ENCODE assay signal across 16 cellular contexts in genomic region chr22:27509132-27509920, GRCh38.
DNase-seq lines count a peak whose midpoint lies in the region; ATAC-seq and TF ChIP-seq lines count a peak whose summit lies in the region.
"Had no signal": no experiment of that assay in that cellular context is flagged by ENCODE, and none has a peak within 500 bp of the region (broad histone marks: within the 10 kb centered on the region; RNA-seq: fewer than 3 reads in every experiment).

No MANE protein-coding gene starts in this region.

- peak; percentile 57 for DNase-seq in NCI-H226
- peak; percentile 10 for DNase-seq in fibroblast of villous mesenchyme (ENCODE audit: low read depth)
- DNase-seq in body of pancreas: no peak
- no peak for DNase-seq in DMS153 treated with DMSO at 0.1 percent for 48 hours (lab: John Stamatoyannopoulos, UW; ENCODE audit: unreplicated experiment)
- no peak for DNase-seq in neuronal stem cell (ENCODE audit: low spot score)
- DNase-seq: AML-193; Calu3; CD8-positive, alpha-beta T cell; GDM1; H9; IMR-90 had no signal

- H3K4me2 ChIP-seq in BLaER1 (peak overlapping the region; percentile 65), neuronal stem cell (ENCODE audit: insufficient read depth, low read length, poor library complexity, severe bottlenecking) (no peak overlapping the region)
- H3K4me2 ChIP-seq: A549 had no signal

- no peaks in the 10 kb centered on the region for H3K9me3 ChIP-seq in BLaER1
- H3K9me3 ChIP-seq in skeletal muscle tissue (ENCODE audit: control insufficient read depth in 3 of 3, low read length in 3 of 3): no peaks in the 10 kb centered on the region
- no peaks in the 10 kb centered on the region for H3K9me3 ChIP-seq in body of pancreas
- peaks cover 0 to 5% of the 10 kb centered on the region in 2 donors for H3K9me3 ChIP-seq in neuronal stem cell (replicated peaks in 1 of 2; ENCODE audit: control insufficient read depth in 2 of 2, insufficient read depth in 1 of 2, low read depth in 1 of 2, low read length in 2 of 2)
- H3K9me3 ChIP-seq: A549 had no signal

- no peaks in the 10 kb centered on the region for H3K27me3 ChIP-seq in BLaER1
- no peaks in the 10 kb centered on the region for H3K27me3 ChIP-seq in skeletal muscle tissue (ENCODE audit: control insufficient read depth in 3 of 3, insufficient read depth in 3 of 3, low read length in 3 of 3)
- no peaks in the 10 kb centered on the region for H3K27me3 ChIP-seq in body of pancreas
- H3K27me3 ChIP-seq in neuronal stem cell (ENCODE audit: control insufficient read depth in 3 of 3, insufficient read depth in 3 of 3, low read depth in 1 of 3, low read length in 3 of 3): no peaks in the 10 kb centered on the region

- no peak overlapping the region for H2BK5ac ChIP-seq in neuronal stem cell (ENCODE audit: low read length)

- no peak overlapping the region for H3K4ac ChIP-seq in neuronal stem cell (ENCODE audit: low read length)

- intact Hi-C loops in body of pancreas (cut with DNase I): no loop called here

- no peak overlapping the region for H4K91ac ChIP-seq in neuronal stem cell (ENCODE audit: low read depth, low read length, poor library complexity)

- no peak overlapping the region for H3K14ac ChIP-seq in neuronal stem cell (ENCODE audit: low read length)

- 86 to 89% methylated on average over 3 of the region's 3 CpGs for WGBS in body of pancreas, 2 donors
- WGBS in neuronal stem cell (ENCODE audit: extremely low coverage in 2 of 2, insufficient read length in 2 of 2, insufficient replicate concordance in 1 of 2), 2 donors: no CpG with 5 or more reads among the region's 3 CpGs

- no peak overlapping the region for H2BK12ac ChIP-seq in neuronal stem cell (ENCODE audit: low read length)

- H3K9ac ChIP-seq in BLaER1 (no peak overlapping the region), skeletal muscle tissue (ENCODE audit: low read depth in 1 of 3, low read length in 3 of 3) (peak overlapping the region in 1 of 3 donors; percentile 40), neuronal stem cell (ENCODE audit: low read depth, low read length, poor library complexity) (no peak overlapping the region)

- H2BK15ac ChIP-seq in neuronal stem cell (ENCODE audit: low read length): no peak overlapping the region

- no peak overlapping the region for H3K27ac ChIP-seq in BLaER1
- peak overlapping the region; percentile 73 for H3K27ac ChIP-seq in skeletal muscle tissue (ENCODE audit: low read depth, low read length)
- no peak overlapping the region for H3K27ac ChIP-seq in body of pancreas
- H3K27ac ChIP-seq in neuronal stem cell (replicated peaks; ENCODE audit: low read length): no peak overlapping the region
- H3K27ac ChIP-seq: 22Rv1, A549 had no signal

- H3K79me1 ChIP-seq in neuronal stem cell (ENCODE audit: low read depth, low read length): no peaks in the 10 kb centered on the region

- no peak for TF ChIP-seq POLR2A in body of pancreas (IDR thresholded peaks at IDR 0.05)

- H3K4me3 ChIP-seq in BLaER1: no peak overlapping the region
- H3K4me3 ChIP-seq in fibroblast of villous mesenchyme (ENCODE audit: low read depth, low read length): no peak overlapping the region
- H3K4me3 ChIP-seq in skeletal muscle tissue (ENCODE audit: low read length in 3 of 3): peak overlapping the region in 1 of 3 donors; percentile 38
- H3K4me3 ChIP-seq in body of pancreas: no peak overlapping the region
- H3K4me3 ChIP-seq in neuronal stem cell (ENCODE audit: low read length in 2 of 2): no peak overlapping the region
- H3K4me3 ChIP-seq: A549, K562 had no signal

- no peaks in the 10 kb centered on the region for H4K20me1 ChIP-seq in BLaER1

- no peak for ATAC-seq in body of pancreas
- ATAC-seq: A549; CD8-positive, alpha-beta T cell; K562 had no signal

- H2AK5ac ChIP-seq in neuronal stem cell (ENCODE audit: low read depth, low read length): no peak overlapping the region

- H2AFZ ChIP-seq in neuronal stem cell (ENCODE audit: low read length): no peak overlapping the region

- H3K4me1 ChIP-seq in BLaER1: peaks cover 23% of the 10 kb centered on the region
- peaks cover 70 to 77% (median 76%) of the 10 kb centered on the region in 3 donors for H3K4me1 ChIP-seq in skeletal muscle tissue (ENCODE audit: control insufficient read depth in 3 of 3, insufficient read depth in 3 of 3, low read length in 3 of 3)
- H3K4me1 ChIP-seq in body of pancreas: peaks cover 14% of the 10 kb centered on the region
- peaks cover 0 to 13% of the 10 kb centered on the region in 2 donors for H3K4me1 ChIP-seq in neuronal stem cell (ENCODE audit: control insufficient read depth in 2 of 2, insufficient read depth in 1 of 2, low read depth in 1 of 2, low read length in 2 of 2)

- H3K18ac ChIP-seq in neuronal stem cell (ENCODE audit: low read length): no peak overlapping the region

- no peaks in the 10 kb centered on the region for H3K36me3 ChIP-seq in BLaER1
- H3K36me3 ChIP-seq in skeletal muscle tissue (ENCODE audit: control insufficient read depth in 3 of 3, insufficient read depth in 3 of 3, low read length in 3 of 3): no peaks in the 10 kb centered on the region
- no peaks in the 10 kb centered on the region for H3K36me3 ChIP-seq in body of pancreas (replicated peaks in 1 of 2; ENCODE audit: insufficient read depth in 1 of 2, low read depth in 2 of 2)
- H3K36me3 ChIP-seq in neuronal stem cell (replicated peaks in 1 of 2; ENCODE audit: control insufficient read depth in 2 of 2, insufficient read depth in 2 of 2, low read length in 2 of 2): no peaks in the 10 kb centered on the region

- H2BK120ac ChIP-seq in neuronal stem cell (ENCODE audit: low read depth, low read length): no peak overlapping the region

- TF ChIP-seq CTCF in fibroblast of villous mesenchyme (IDR thresholded peaks at IDR 0.05; ENCODE audit: insufficient read depth, low read depth, low read length) (no peak), body of pancreas (IDR thresholded peaks at IDR 0.05) (no peak)

- no peak overlapping the region for H3K23ac ChIP-seq in neuronal stem cell (ENCODE audit: low read depth, low read length, poor library complexity)

- no peak overlapping the region for H4K8ac ChIP-seq in neuronal stem cell (ENCODE audit: low read depth, low read length)

Comparison
In these comparisons a context has a peak if more than half of its experiments do, and no peak if none do; other contexts are left out.
1. DNase-seq: peak in NCI-H226 (single experiment) and fibroblast of villous mesenchyme (single experiment); none in body of pancreas (0 of 4), DMS153 treated with DMSO at 0.1 percent for 48 hours (single experiment) and neuronal stem cell (single experiment).